Comparison of ENCODE assay signal across 35 cellular contexts in the genomic region with DNA sequence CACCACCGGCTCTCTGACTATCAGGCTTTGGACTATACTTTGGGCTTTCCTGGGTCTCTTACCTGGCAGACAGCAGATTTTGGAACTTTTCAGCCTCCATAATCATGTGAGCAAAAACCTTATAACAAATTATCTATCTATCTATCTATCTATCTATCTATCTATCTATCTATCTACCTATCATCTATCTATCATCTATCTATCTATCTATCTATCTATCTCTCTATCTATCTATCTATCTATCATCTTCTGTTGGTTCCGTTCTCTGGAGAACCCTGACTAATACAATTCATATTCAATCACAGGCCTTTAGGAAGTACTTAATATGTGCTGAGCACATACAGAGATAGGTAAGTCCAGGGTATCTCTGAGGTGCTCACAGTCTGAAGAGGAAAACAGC. TPM values are rescaled to one million over a fixed set of nuclear protein-coding genes. Genes with fewer than 3 reads are reported as not detected.
DNase-seq lines count a peak whose midpoint lies in the region; ATAC-seq, FAIRE-seq and TF ChIP-seq lines count a peak whose summit lies in the region.
"Had no signal": no experiment of that assay in that cellular context is flagged by ENCODE, and none has a peak within 500 bp of the region (broad histone marks: within the 10 kb centered on the region; RNA-seq: fewer than 3 reads in every experiment).

No MANE protein-coding gene starts in this region.

- no peaks in the 10 kb centered on the region for H4K20me1 ChIP-seq in K562 (replicated peaks; ENCODE audit: control insufficient read depth, insufficient read depth, low read length)
- H4K20me1 ChIP-seq: BLaER1; BLaER1 treated with 17β-estradiol and CSF1 and Interleukin-3, amounts not matched to agents 10 nM and 100 nM had no signal

- peak overlapping the region; percentile 9 for H3K27ac Mint-ChIP-seq in activated T-cell treated with anti-CD3 and anti-CD28 coated beads, Interleukin-2, amount 50 U/mL, for 72 hours
- H3K27ac Mint-ChIP-seq in neural crest cell (ENCODE audit: unreplicated experiment) = peak overlapping the region; percentile 44
- H3K27ac Mint-ChIP-seq: B cell; CD14-positive monocyte; CD4-positive, alpha-beta memory T cell; CD4-positive, alpha-beta T cell; CD4-positive, CD25-positive, alpha-beta regulatory T cell; CD8-positive, alpha-beta memory T cell; CD8-positive, alpha-beta T cell had no signal

- H3K9me3 Mint-ChIP-seq in activated T-cell treated with anti-CD3 and anti-CD28 coated beads, Interleukin-2, amount 50 U/mL, for 72 hours = no peaks in the 10 kb centered on the region
- no peaks in the 10 kb centered on the region for H3K9me3 Mint-ChIP-seq in activated T-cell treated with anti-CD3 and anti-CD28 coated beads, Interleukin-2, amount 50 U/mL, for 4 hours
- H3K9me3 Mint-ChIP-seq in neural crest cell = no peaks in the 10 kb centered on the region
- H3K9me3 Mint-ChIP-seq: CD4-positive, alpha-beta T cell; CD8-positive, alpha-beta T cell had no signal

- CTCF ChIA-PET in K562 (lab: Yijun Ruan, JAX; ENCODE audit: low intra/inter-chr PET ratio) = no interaction called here

- no peak for FAIRE-seq in K562 (lab: Jason Lieb, UNC)
- FAIRE-seq: A204.1, A549, D721Med had no signal

- H3K27me3 Mint-ChIP-seq in activated T-cell treated with anti-CD3 and anti-CD28 coated beads, Interleukin-2, amount 50 U/mL, for 72 hours (ENCODE audit: low read depth) = peaks cover 9% of the 10 kb centered on the region
- H3K27me3 Mint-ChIP-seq in activated T-cell treated with anti-CD3 and anti-CD28 coated beads, Interleukin-2, amount 50 U/mL, for 4 hours (ENCODE audit: low read depth) = peaks cover 17% of the 10 kb centered on the region
- H3K27me3 Mint-ChIP-seq in neural crest cell (ENCODE audit: low read depth) = peaks cover 2% of the 10 kb centered on the region

- no peak overlapping the region for H3K4me3 Mint-ChIP-seq in activated T-cell treated with anti-CD3 and anti-CD28 coated beads, Interleukin-2, amount 50 U/mL, for 72 hours
- no peak overlapping the region for H3K4me3 Mint-ChIP-seq in activated T-cell treated with anti-CD3 and anti-CD28 coated beads, Interleukin-2, amount 50 U/mL, for 4 hours
- no peak overlapping the region for H3K4me3 Mint-ChIP-seq in neural crest cell
- H3K4me3 Mint-ChIP-seq: B cell; CD14-positive monocyte; CD4-positive, alpha-beta memory T cell; CD4-positive, alpha-beta T cell; CD4-positive, CD25-positive, alpha-beta regulatory T cell; CD8-positive, alpha-beta memory T cell; CD8-positive, alpha-beta T cell had no signal

- no peaks in the 10 kb centered on the region for H3K36me3 Mint-ChIP-seq in activated T-cell treated with anti-CD3 and anti-CD28 coated beads, Interleukin-2, amount 50 U/mL, for 72 hours (ENCODE audit: insufficient read depth in 2 of 2)
- no peaks in the 10 kb centered on the region for H3K36me3 Mint-ChIP-seq in activated T-cell treated with anti-CD3 and anti-CD28 coated beads, Interleukin-2, amount 50 U/mL, for 4 hours (ENCODE audit: insufficient read depth)
- peaks cover 8% of the 10 kb centered on the region for H3K36me3 Mint-ChIP-seq in neural crest cell (ENCODE audit: low read depth)
- H3K36me3 Mint-ChIP-seq: CD14-positive monocyte; CD4-positive, CD25-positive, alpha-beta regulatory T cell; CD8-positive, alpha-beta T cell had no signal

- no peak overlapping the region for H3K9ac ChIP-seq in K562 (ENCODE audit: insufficient read depth in 1 of 2, low read depth in 2 of 2, low read length in 2 of 2)
- H3K9ac ChIP-seq: BLaER1; BLaER1 treated with 17β-estradiol and CSF1 and Interleukin-3, amounts not matched to agents 10 nM and 100 nM had no signal

- H3K27me3 ChIP-seq in K562 (ENCODE audit: control insufficient read depth in 2 of 2, insufficient read depth in 2 of 2, low read length in 2 of 2) = peaks cover 0 to 18% of the 10 kb centered on the region in 2 experiments; a peak in 2 of 5 replicates
- H3K27me3 ChIP-seq: BE2C; BLaER1; BLaER1 treated with 17β-estradiol and CSF1 and Interleukin-3, amounts not matched to agents 10 nM and 100 nM had no signal

- intact Hi-C loops in K562 (cut with micrococcal nuclease) = no loop called here
- intact Hi-C loops in posterior cingulate gyrus (cut with DNase I) = no loop called here

- no peaks in the 10 kb centered on the region; a peak in 2 of 5 replicates for H3K4me1 ChIP-seq in K562 (replicated peaks in 1 of 2; ENCODE audit: control insufficient read depth in 2 of 2, insufficient read depth in 2 of 2, low read length in 2 of 2)
- H3K4me1 ChIP-seq: BE2C, BLaER1, Caco-2 had no signal

- DNase-seq in activated T-cell treated with anti-CD3 and anti-CD28 coated beads, Interleukin-2, amount 50 U/mL, for 72 hours = no peak
- no peak for DNase-seq in activated T-cell treated with anti-CD3 and anti-CD28 coated beads, Interleukin-2, amount 50 U/mL, for 4 hours
- DNase-seq in K562 (ENCODE audit: extremely low read depth in 1 of 4, low spot score in 3 of 4) (no peak), neural crest cell (ENCODE audit: low read depth, low spot score) (no peak), NCI-H82 treated with DMSO at 0.1 percent for 48 hours (lab: John Stamatoyannopoulos, UW; ENCODE audit: unreplicated experiment) (no peak), posterior cingulate gyrus (no peak)
- DNase-seq: 8988T; ACHN; AML-193; BE2C; C1 segment of cervical spinal cord; Caco-2; Calu3; CD4-positive, alpha-beta memory T cell; CD4-positive, alpha-beta T cell; CD4-positive, CD25-positive, alpha-beta regulatory T cell; CD8-positive, alpha-beta memory T cell; CD8-positive, alpha-beta T cell; COR-L47; DMS 273 treated with DMSO at 0.1 percent for 48 hours; DMS153; DMS53; DMS79; DMS79 treated with DMSO at 0.1 percent for 48 hours; DND-41; EL had no signal

- no peaks in the 10 kb centered on the region for H3K4me1 Mint-ChIP-seq in activated T-cell treated with anti-CD3 and anti-CD28 coated beads, Interleukin-2, amount 50 U/mL, for 72 hours (ENCODE audit: low read depth)
- no peaks in the 10 kb centered on the region for H3K4me1 Mint-ChIP-seq in activated T-cell treated with anti-CD3 and anti-CD28 coated beads, Interleukin-2, amount 50 U/mL, for 4 hours (ENCODE audit: low read depth)
- H3K4me1 Mint-ChIP-seq in neural crest cell = peaks cover 7% of the 10 kb centered on the region
- H3K4me1 Mint-ChIP-seq: B cell; CD14-positive monocyte; CD4-positive, alpha-beta memory T cell; CD4-positive, CD25-positive, alpha-beta regulatory T cell; CD8-positive, alpha-beta memory T cell had no signal

- TF ChIP-seq CTCF in K562 (IDR thresholded peaks at IDR 0.05 in 2 of 3, conservative IDR thresholded peaks at IDR 0.05 in 1 of 3; ENCODE audit: insufficient read depth in 2 of 3, low read depth in 1 of 3, low read length in 3 of 3) = no peak
- TF ChIP-seq CTCF in neural crest cell (conservative IDR thresholded peaks at IDR 0.05) = no peak

- H3K9me3 ChIP-seq in K562 (replicated peaks; ENCODE audit: control insufficient read depth, insufficient read depth, low read depth, low read length) = no peaks in the 10 kb centered on the region
- H3K9me3 ChIP-seq: A549, BE2C, Caco-2 had no signal

- no peak overlapping the region for H3K4me2 ChIP-seq in K562 (ENCODE audit: insufficient read depth, low read length)
- H3K4me2 ChIP-seq: A549; BLaER1; BLaER1 treated with 17β-estradiol and CSF1 and Interleukin-3, amounts not matched to agents 10 nM and 100 nM had no signal

- POLR2A ChIA-PET in K562 (lab: Yijun Ruan, JAX) = no interaction called here

- no peak overlapping the region for H2AFZ ChIP-seq in K562 (ENCODE audit: low read depth, low read length)

- no peak for TF ChIP-seq EP300 in K562 (IDR thresholded peaks at IDR 0.05; ENCODE audit: low read length)

- TF ChIP-seq RAD21 in K562 (CRISPR knock-in tag; conservative IDR thresholded peaks at IDR 0.05 in 1 of 2, IDR thresholded peaks at IDR 0.05 in 1 of 2) = no peak

- WGBS in K562 (ENCODE audit: insufficient coverage, low coverage, missing lambda C conversion rate) = 44% methylated on average over 2 of the region's 2 CpGs

- ATAC-seq in activated T-cell treated with anti-CD3 and anti-CD28 coated beads, Interleukin-2, amount 50 U/mL, for 72 hours (replicated peaks in 1 of 2) = no peak
- ATAC-seq in activated T-cell treated with anti-CD3 and anti-CD28 coated beads, Interleukin-2, amount 50 U/mL, for 4 hours = no peak
- no peak for ATAC-seq in K562
- ATAC-seq: A549; CD8-positive, alpha-beta T cell had no signal

- no peaks in the 10 kb centered on the region for H3K36me3 ChIP-seq in K562 (ENCODE audit: control insufficient read depth, insufficient read depth, low read length)
- H3K36me3 ChIP-seq: BE2C; BLaER1; BLaER1 treated with 17β-estradiol and CSF1 and Interleukin-3, amounts not matched to agents 10 nM and 100 nM had no signal

- TF ChIP-seq POLR2A in K562 (conservative IDR thresholded peaks at IDR 0.05) = no peak

- H3K79me2 ChIP-seq in K562 (ENCODE audit: control insufficient read depth, insufficient read depth, low read length) = no peaks in the 10 kb centered on the region

- H3K4me3 ChIP-seq in K562 = no peak overlapping the region
- H3K4me3 ChIP-seq: A549; BLaER1; BLaER1 treated with 17β-estradiol and CSF1 and Interleukin-3, amounts not matched to agents 10 nM and 100 nM had no signal

- in situ Hi-C loops in K562 (cut with MboI) = no loop called here

- no peaks in the 10 kb centered on the region for H3K9me1 ChIP-seq in K562 (ENCODE audit: control insufficient read depth, insufficient read depth, low read length)

- no TSS peak for BruUV-seq in K562 (replicated peaks; lab: Mats Ljungman, UMichigan)

- no peak overlapping the region for H3K27ac ChIP-seq in K562 (ENCODE audit: extremely low read depth, low read depth, low read length)
- H3K27ac ChIP-seq: 22Rv1; A549; BLaER1; BLaER1 treated with 17β-estradiol and CSF1 and Interleukin-3, amounts not matched to agents 10 nM and 100 nM; C4-2B had no signal

RNA-seq across cellular contexts. Expression of a gene that starts 18.7 kb away (rescaled TPM):
- 10 to 100 TPM; 28.5 to 28.8 TPM for total RNA-seq in activated T-cell treated with anti-CD3 and anti-CD28 coated beads, Interleukin-2, amount 50 U/mL, for 72 hours
- 10 to 100 TPM; 17.1 to 19.8 (median 17.9) TPM for total RNA-seq in activated T-cell treated with anti-CD3 and anti-CD28 coated beads, Interleukin-2, amount 50 U/mL, for 4 hours
- total RNA-seq in K562 (2011; cell fraction: chromatin; rRNA removed; ENCODE audit: low replicate concordance) = 86.3 and 90.3 TPM in 2 replicates
- 47.4 and 64.9 TPM in 2 replicates for total RNA-seq in K562 (2011; cell fraction: nucleolus; rRNA removed)
- total RNA-seq in K562 (2011; cell fraction: nucleoplasm; rRNA removed) = 66.9 and 67.4 TPM in 2 replicates
- total RNA-seq in K562 (2014; rRNA removed) = 26.8 and 30.5 TPM in 2 replicates
- 19.2 and 19.8 TPM in 2 replicates for total RNA-seq in K562 (2014; rRNA removed; fragmentation: Illumina TruSeq; extraction: Trizol)
- 24.3 and 27.6 TPM in 2 replicates for total RNA-seq in K562 (2015; rRNA removed; fragmentation: Illumina TruSeq; extraction: Trizol)
- total RNA-seq in K562 (2021) = 32.0 and 33.0 TPM in 2 replicates
- 32.3 and 37.6 TPM in 2 replicates for polyA plus RNA-seq in K562 (2011; rRNA removed)
- polyA plus RNA-seq in K562 (2011; cell fraction: cytosol; rRNA removed) = 35.5 and 35.8 TPM in 2 replicates
- polyA plus RNA-seq in K562 (2011; cell fraction: nucleus; rRNA removed) = 78.5 and 122 TPM in 2 replicates
- polyA plus RNA-seq in K562 (2012) = 26.6 and 40.9 TPM in 2 replicates
- 35.3 and 37.0 TPM in 2 replicates for polyA plus RNA-seq in K562 (2014; fragmentation: Illumina TruSeq; extraction: Trizol)
- polyA plus RNA-seq in K562 (2014; fragmentation: Nextera tagmentation; extraction: Ambion mirVana) = 10 to 100 TPM in 1 of 2 experiments, 1 to 10 TPM in 1; 8.5 to 14.0 TPM
- 27.6 and 27.9 TPM in 2 replicates for polyA plus RNA-seq in K562 (2014; rRNA removed)
- 33.1 and 40.4 TPM in 2 replicates for polyA minus RNA-seq in K562 (2011; rRNA and poly(A)+ RNA removed)
- 16.2 and 17.2 TPM in 2 replicates for polyA minus RNA-seq in K562 (2011; cell fraction: cytosol; rRNA and poly(A)+ RNA removed)
- 36.2 and 36.3 TPM in 2 replicates for polyA minus RNA-seq in K562 (2011; cell fraction: nucleus; rRNA and poly(A)+ RNA removed)
- 45.8 and 50.6 TPM in 2 replicates for total RNA-seq in neural crest cell
